In genomic region chr18:24118750-24119577, GRCh38 we compare ENCODE assay signal across 8 cellular contexts. TPM values are rescaled to one million over a fixed set of nuclear protein-coding genes. Genes with fewer than 3 reads are reported as not detected.
DNase-seq lines count a peak whose midpoint lies in the region; ATAC-seq and TF ChIP-seq lines count a peak whose summit lies in the region.

No MANE protein-coding gene starts in this region.

- no peak overlapping the region for H3K4me3 Mint-ChIP-seq in CD14-positive monocyte
- H3K4me3 Mint-ChIP-seq in stimulated activated naive CD8-positive, alpha-beta T cell treated with anti-CD3 and anti-CD28 coated beads, Interleukin-15, amount 100 ng/mL, for 72 hours = no peak overlapping the region

- ATAC-seq in GM19372 (IDR thresholded peaks at IDR 0.05; ENCODE audit: low read depth, unreplicated experiment) = peak; percentile 85
- ATAC-seq in IMR-90 (ENCODE audit: low read depth) = peak; percentile 77
- peak; percentile 70 for ATAC-seq in stimulated activated naive CD8-positive, alpha-beta T cell treated with anti-CD3 and anti-CD28 coated beads, Interleukin-15, amount 100 ng/mL, for 72 hours

- dilution Hi-C loops in IMR-90 (cut with HindIII; ENCODE audit: low sequenced_read_pairs, unreplicated experiment) = no loop called here

- H3F3A ChIP-seq in neural cell (ENCODE audit: insufficient read depth, low read length, poor library complexity, severe bottlenecking) = no peaks in the 10 kb centered on the region

- no peak overlapping the region for H4K5ac ChIP-seq in IMR-90 (ENCODE audit: low read depth, low read length)

- H3K79me2 ChIP-seq in OCI-LY7 (ENCODE audit: insufficient read depth, low read depth, low read length) (no peaks in the 10 kb centered on the region), neural cell (replicated peaks; ENCODE audit: insufficient read depth, low read length) (no peaks in the 10 kb centered on the region)

- H2AK9ac ChIP-seq in IMR-90 (replicated peaks; ENCODE audit: low read depth, low read length, poor library complexity) = no peak overlapping the region

- WGBS in IMR-90 (ENCODE audit: extremely low coverage in 2 of 2, insufficient read length in 1 of 2), 2 experiments = 100% methylated on average over 1 of the region's 8 CpGs; no CpG with 5 or more reads in 1 of the 2 experiments
- WGBS in esophagus muscularis mucosa = 56% methylated on average over 8 of the region's 8 CpGs

- H4K91ac ChIP-seq in IMR-90 (ENCODE audit: insufficient read depth, low read depth, low read length) = no peak overlapping the region

- TF ChIP-seq POLR2A in IMR-90 (IDR thresholded peaks at IDR 0.05; ENCODE audit: low read depth, low read length) = no peak
- TF ChIP-seq POLR2A in esophagus muscularis mucosa (IDR thresholded peaks at IDR 0.05; ENCODE audit: low read depth) = no peak

- peaks cover 5% of the 10 kb centered on the region for H3K4me1 ChIP-seq in IMR-90 (ENCODE audit: control insufficient read depth, insufficient read depth, low read length)
- H3K4me1 ChIP-seq in OCI-LY7 (ENCODE audit: insufficient read depth, low read length, poor library complexity, severe bottlenecking) = no peaks in the 10 kb centered on the region
- H3K4me1 ChIP-seq in esophagus muscularis mucosa = peaks cover 0 to 4% (median 0%) of the 10 kb centered on the region in 4 donors

- peaks cover 65 to 86% of the 10 kb centered on the region in 2 donors for H3K36me3 Mint-ChIP-seq in CD14-positive monocyte

- DNase-seq in CD14-positive monocyte (ENCODE audit: low spot score) (no peak), IMR-90 (peak; percentile 73), OCI-LY7 (ENCODE audit: low spot score) (peak; percentile 82), activated T-cell treated with anti-CD3 and anti-CD28 coated beads for 24 hours (ENCODE audit: low read depth) (peak; percentile 71), esophagus muscularis mucosa (ENCODE audit: extremely low spot score) (peak; percentile 92)
- peak; percentile 63 to 74 for DNase-seq in stimulated activated naive CD8-positive, alpha-beta T cell treated with anti-CD3 and anti-CD28 coated beads, Interleukin-15, amount 100 ng/mL, for 72 hours

- peaks cover 3% of the 10 kb centered on the region; the same call in 1 of the 2 replicates for H3K9me1 ChIP-seq in IMR-90 (ENCODE audit: insufficient read depth, low read length)

- no peaks in the 10 kb centered on the region for H3K27me3 ChIP-seq in IMR-90 (ENCODE audit: control insufficient read depth, insufficient read depth, low read length)
- H3K27me3 ChIP-seq in esophagus muscularis mucosa = no peaks in the 10 kb centered on the region
- no peaks in the 10 kb centered on the region for H3K27me3 ChIP-seq in neural cell (ENCODE audit: insufficient read depth, low read depth, low read length)

- TF ChIP-seq RAD21 in IMR-90 (IDR thresholded peaks at IDR 0.05; ENCODE audit: low read length) (peak; percentile 86), neural cell (conservative IDR thresholded peaks at IDR 0.05) (peak; percentile 93)

- no peak overlapping the region for H2BK120ac ChIP-seq in IMR-90 (ENCODE audit: low read depth, low read length)

- CTCF ChIA-PET in IMR-90 (lab: Yijun Ruan, JAX) = no interaction called here
- CTCF ChIA-PET in OCI-LY7 (lab: Charles Lee; ENCODE audit: unreplicated experiment) = no interaction called here

- BruUV-seq in IMR-90 (replicated peaks; lab: Mats Ljungman, UMichigan) (no TSS peak), OCI-LY7 (replicated peaks; lab: Mats Ljungman, UMichigan) (no TSS peak)

- H3K36me3 ChIP-seq in IMR-90 (ENCODE audit: control insufficient read depth, insufficient read depth, low read length) (peaks cover 15% of the 10 kb centered on the region), OCI-LY7 (ENCODE audit: insufficient read depth, low read length) (peaks cover 38% of the 10 kb centered on the region), esophagus muscularis mucosa (peaks cover 0 to 56% (median 9%) of the 10 kb centered on the region in 4 donors), neural cell (ENCODE audit: insufficient read depth, low read length) (peaks cover 5% of the 10 kb centered on the region)

- H3K18ac ChIP-seq in IMR-90 (ENCODE audit: low read depth, low read length) = no peak overlapping the region

- TF ChIP-seq CTCF in CD14-positive monocyte (IDR thresholded peaks at IDR 0.05) (peak; percentile 93), IMR-90 (conservative IDR thresholded peaks at IDR 0.05; ENCODE audit: low read depth, low read length) (peak; percentile 75), OCI-LY7 (conservative IDR thresholded peaks at IDR 0.05; ENCODE audit: low read length) (peak; percentile 96), esophagus muscularis mucosa (IDR thresholded peaks at IDR 0.05) (peak; percentile 91 to 97 (median 92)), neural cell (IDR thresholded peaks at IDR 0.05; ENCODE audit: poor library complexity, severe bottlenecking) (peak; percentile 92)

- no peak overlapping the region for H3K27ac Mint-ChIP-seq in CD14-positive monocyte
- peak overlapping the region in 1 of 2 donors; percentile 29 for H3K27ac Mint-ChIP-seq in stimulated activated naive CD8-positive, alpha-beta T cell treated with anti-CD3 and anti-CD28 coated beads, Interleukin-15, amount 100 ng/mL, for 72 hours

- H3K56ac ChIP-seq in IMR-90 (ENCODE audit: extremely low read depth, insufficient read depth, low read length) = no peak overlapping the region

- H2BK5ac ChIP-seq in IMR-90 (ENCODE audit: low read depth, low read length, poor library complexity, severe bottlenecking) = no peak overlapping the region

- POLR2A ChIA-PET in IMR-90 (lab: Charles Lee; ENCODE audit: unreplicated experiment) (no interaction called here), OCI-LY7 (lab: Charles Lee) (interaction anchor here (0.5 to 1.0 kb wide), 2 partner anchors 18 to 28 kb away, joined by 3 to 6 read pairs; no protein-coding TSS in a partner anchor)

- H3K23ac ChIP-seq in IMR-90 (ENCODE audit: low read depth, low read length) = no peak overlapping the region

- peaks cover 9% of the 10 kb centered on the region for H3K4me1 Mint-ChIP-seq in CD14-positive monocyte
- H3K4me1 Mint-ChIP-seq in stimulated activated naive CD8-positive, alpha-beta T cell treated with anti-CD3 and anti-CD28 coated beads, Interleukin-15, amount 100 ng/mL, for 72 hours = peaks cover 30% of the 10 kb centered on the region

- H4K20me1 ChIP-seq in IMR-90 (ENCODE audit: insufficient read depth, low read length) (no peaks in the 10 kb centered on the region), OCI-LY7 (ENCODE audit: insufficient read depth, low read length) (no peaks in the 10 kb centered on the region), neural cell (ENCODE audit: insufficient read depth) (no peaks in the 10 kb centered on the region)

- in situ Hi-C loops in IMR-90 (cut with MboI; ENCODE audit: low sequenced_read_pairs) = loop anchor here (10.0 kb wide), 1 partner anchor 494 kb away; no protein-coding TSS in a partner anchor

- H3K27ac ChIP-seq in IMR-90 (ENCODE audit: insufficient read depth, low read length) = no peak overlapping the region
- H3K27ac ChIP-seq in OCI-LY7 (ENCODE audit: low read depth, low read length, poor library complexity, severe bottlenecking) = no peak overlapping the region
- H3K27ac ChIP-seq in esophagus muscularis mucosa (replicated peaks in 1 of 4) = no peak overlapping the region
- no peak overlapping the region for H3K27ac ChIP-seq in neural cell (ENCODE audit: low read length)

- H3K79me1 ChIP-seq in IMR-90 (ENCODE audit: low read depth in 1 of 2, low read length in 2 of 2) = no peaks in the 10 kb centered on the region

- no peak overlapping the region for H3K4ac ChIP-seq in IMR-90 (ENCODE audit: low read depth, low read length)

- H3K27me3 Mint-ChIP-seq in CD14-positive monocyte (ENCODE audit: low read depth in 3 of 3) = no peaks in the 10 kb centered on the region
- no peaks in the 10 kb centered on the region for H3K27me3 Mint-ChIP-seq in stimulated activated naive CD8-positive, alpha-beta T cell treated with anti-CD3 and anti-CD28 coated beads, Interleukin-15, amount 100 ng/mL, for 72 hours

- H2AFZ ChIP-seq in IMR-90 (replicated peaks; ENCODE audit: low read length, poor library complexity) (no peak overlapping the region), OCI-LY7 (ENCODE audit: low read length) (no peak overlapping the region), neural cell (ENCODE audit: low read depth, low read length) (no peak overlapping the region)

- no peak overlapping the region for H3K14ac ChIP-seq in IMR-90 (replicated peaks; ENCODE audit: low read depth, low read length)

- TF ChIP-seq EP300 in esophagus muscularis mucosa (IDR thresholded peaks at IDR 0.05) (no peak), neural cell (conservative IDR thresholded peaks at IDR 0.05; ENCODE audit: poor library complexity, severe bottlenecking) (no peak)

- H3K4me2 ChIP-seq in IMR-90 (ENCODE audit: low read depth, low read length) = no peak overlapping the region
- H3K4me2 ChIP-seq in OCI-LY7 (ENCODE audit: low read length) = no peak overlapping the region
- H3K4me2 ChIP-seq in neural cell (ENCODE audit: low read length) = no peak overlapping the region

- H3K9me2 ChIP-seq in OCI-LY7 (ENCODE audit: insufficient read depth, low read length) = no peaks in the 10 kb centered on the region
- H3K9me2 ChIP-seq in neural cell (ENCODE audit: insufficient read depth, low read length) = no peaks in the 10 kb centered on the region

- H3K9me3 ChIP-seq in IMR-90 (ENCODE audit: control insufficient read depth, insufficient read depth, low read length) = no peaks in the 10 kb centered on the region
- H3K9me3 ChIP-seq in OCI-LY7 (ENCODE audit: low read length) = no peaks in the 10 kb centered on the region
- H3K9me3 ChIP-seq in esophagus muscularis mucosa = no peaks in the 10 kb centered on the region
- no peaks in the 10 kb centered on the region for H3K9me3 ChIP-seq in neural cell (ENCODE audit: low read length)

- H2BK20ac ChIP-seq in IMR-90 (ENCODE audit: low read depth, low read length) = no peak overlapping the region

- intact Hi-C loops in CD14-positive monocyte (cut with micrococcal nuclease) (loop anchor here in 1 of 2 donors (10.0 kb wide), 1 partner anchor 104 kb away; the partner anchor contains the start of gene TTC39C), IMR-90 (cut with micrococcal nuclease) (loop anchor here (1.0 to 5.0 kb wide), 5 partner anchors 105 to 497 kb away; partner anchors contain the start of gene TTC39C), OCI-LY7 (cut with micrococcal nuclease; ENCODE audit: unreplicated experiment) (loop anchor here (1.0 to 2.0 kb wide), 4 partner anchors 100 to 497 kb away; no protein-coding TSS in a partner anchor), esophagus muscularis mucosa (cut with DNase I) (loop anchor here (5.0 kb wide), 4 partner anchors 107 to 492 kb away; partner anchors contain the start of gene TTC39C)

- H2AK5ac ChIP-seq in IMR-90 (ENCODE audit: low read depth, low read length) = no peak overlapping the region

- no peaks in the 10 kb centered on the region for H3K9me3 Mint-ChIP-seq in CD14-positive monocyte
- H3K9me3 Mint-ChIP-seq in stimulated activated naive CD8-positive, alpha-beta T cell treated with anti-CD3 and anti-CD28 coated beads, Interleukin-15, amount 100 ng/mL, for 72 hours = no peaks in the 10 kb centered on the region

- H2BK15ac ChIP-seq in IMR-90 (ENCODE audit: low read depth, low read length) = no peak overlapping the region

- H3K9ac ChIP-seq in IMR-90 (ENCODE audit: low read depth, low read length) = no peak overlapping the region
- H3K9ac ChIP-seq in neural cell (ENCODE audit: low read length) = no peak overlapping the region

- no peak overlapping the region for H4K8ac ChIP-seq in IMR-90 (ENCODE audit: low read depth in 2 of 2, low read length in 2 of 2)

- H3K4me3 ChIP-seq in IMR-90 (ENCODE audit: insufficient read depth, low read depth, low read length) (no peak overlapping the region), OCI-LY7 (ENCODE audit: low read depth, low read length, poor library complexity, severe bottlenecking) (no peak overlapping the region), esophagus muscularis mucosa (no peak overlapping the region), neural cell (ENCODE audit: low read length) (no peak overlapping the region)

RNA-seq across cellular contexts. Expression of gene CABYR, which starts 19.9 kb away (rescaled TPM):
- polyA plus RNA-seq in CD14-positive monocyte (not detected), IMR-90 (2012; rRNA removed) (6.2 and 7.1 TPM in 2 replicates), neural cell (4.6 and 6.9 TPM in 2 replicates)
- total RNA-seq in IMR-90 (2012; rRNA removed) (3.6 and 4.1 TPM in 2 replicates), OCI-LY7 (2022) (not detected in 2 replicates), esophagus muscularis mucosa (1 to 10 TPM; 1.3 to 3.3 (median 2.5) TPM)
- 2.0 and 2.8 TPM in 2 replicates for polyA plus RNA-seq in IMR-90 (2012; cell fraction: cytosol; rRNA removed)
- 2.9 and 13.9 TPM in 2 replicates for polyA plus RNA-seq in IMR-90 (2012; cell fraction: nucleus; rRNA removed; ENCODE audit: low replicate concordance)
- not detected in 2 replicates for total RNA-seq in OCI-LY7 (2014; rRNA removed; shearing (Covaris generic))
- polyA minus RNA-seq in neural cell = 10.0 and 12.4 TPM in 2 replicates
